In genomic region chr7:40382145-40382544, GRCh38 we compare ENCODE assay signal across 22 cellular contexts.
"Had no signal": no experiment of that assay in that cellular context is flagged by ENCODE, and none has a peak within 500 bp of the region (broad histone marks: within the 10 kb centered on the region; RNA-seq: fewer than 3 reads in every experiment).

No MANE protein-coding gene starts in this region.

- H3K9me3 ChIP-seq: thyroid gland, upper lobe of right lung had no signal

- H3K27me3 ChIP-seq: brain microvascular endothelial cell, heart right ventricle, thyroid gland, upper lobe of right lung had no signal

- ATAC-seq: activated CD4-positive, CD25-positive, alpha-beta regulatory T cell treated with anti-CD3 and anti-CD28 coated beads, Interleukin-2, amount 50 U/mL, for 24 hours; heart right ventricle; right cardiac atrium; upper lobe of right lung had no signal

- H3K36me3 ChIP-seq: brain microvascular endothelial cell, heart right ventricle, thyroid gland, upper lobe of right lung, WERI-Rb-1 had no signal

- H3K27ac ChIP-seq: brain microvascular endothelial cell, heart right ventricle, thyroid gland, upper lobe of right lung, WERI-Rb-1 had no signal

- DNase-seq: activated CD4-positive, alpha-beta T cell treated with anti-CD3 and anti-CD28 coated beads for 48 hours; activated CD4-positive, alpha-beta T cell treated with anti-CD3 and anti-CD28 coated beads, Interleukin-2, amount 50 U/mL, for 48 hours; activated CD8-positive, alpha-beta memory T cell treated with anti-CD3 and anti-CD28 coated beads for 24 hours; activated effector memory CD4-positive, alpha-beta T cell treated with anti-CD3 and anti-CD28 coated beads, Interleukin-2, amount 50 U/mL, for 16 hours; activated naive CD4-positive, alpha-beta T cell treated with anti-CD3 and anti-CD28 coated beads, Interleukin-2, amount 50 U/mL, for 16 hours; activated T-cell treated with anti-CD3 and anti-CD28 coated beads, Interleukin-2, amount 50 U/mL, for 1 hour; amniotic stem cell; brain microvascular endothelial cell; caudate nucleus; foreskin melanocyte; heart right ventricle; naive B cell; nephron progenitor cell; right cardiac atrium; stimulated activated CD4-positive, alpha-beta T cell treated with anti-CD3 and anti-CD28 coated beads, Interleukin-2, amount 100 ng/mL, for 48 hours; stimulated activated naive CD4-positive, alpha-beta T cell treated with Interleukin-2 at 50 U/mL for 16 hours; substantia nigra; T-helper 1 cell; thyroid gland; upper lobe of right lung; WERI-Rb-1 had no signal

- H3K4me1 ChIP-seq: heart right ventricle, thyroid gland, upper lobe of right lung had no signal

- H3K4me3 ChIP-seq: heart right ventricle, thyroid gland, upper lobe of right lung had no signal
